Comparison of ENCODE assay signal across 8 cellular contexts in genomic region chr14:90398315-90398811, GRCh38. TPM values are rescaled to one million over a fixed set of nuclear protein-coding genes. Genes with fewer than 3 reads are reported as not detected.
A peak's percentile ranks its signal among the peaks of the same experiment; 100 is the strongest.
DNase-seq lines count a peak whose midpoint lies in the region; ATAC-seq, FAIRE-seq and TF ChIP-seq lines count a peak whose summit lies in the region.

No MANE protein-coding gene starts in this region.

- H3K27me3 ChIP-seq in MG63: no peaks in the 10 kb centered on the region
- H3K27me3 ChIP-seq in bronchial epithelial cell (ENCODE audit: control insufficient read depth, insufficient read depth, low read length): no peaks in the 10 kb centered on the region
- H3K27me3 ChIP-seq in left lung: no peaks in the 10 kb centered on the region

- intact Hi-C loops in left lung (cut with DNase I): no loop called here

- ATAC-seq in GM21515 (IDR thresholded peaks at IDR 0.05; ENCODE audit: unreplicated experiment) (peak; percentile 21), left lung (peak; percentile 1)

- H3K27ac ChIP-seq in left lung: peak overlapping the region; percentile 89 to 96

- H3K9me3 ChIP-seq in MG63: no peaks in the 10 kb centered on the region
- H3K9me3 ChIP-seq in left lung: no peaks in the 10 kb centered on the region

- H3K4me1 ChIP-seq in left lung: peaks cover 25 to 56% of the 10 kb centered on the region in 2 donors

- peaks cover 33% of the 10 kb centered on the region for H3K36me3 ChIP-seq in MG63
- peaks cover 22% of the 10 kb centered on the region for H3K36me3 ChIP-seq in bronchial epithelial cell (ENCODE audit: control insufficient read depth, insufficient read depth, low read length)
- H3K36me3 ChIP-seq in left lung: peaks cover 0 to 36% of the 10 kb centered on the region in 2 donors

- DNase-seq in DMS 273 (lab: John Stamatoyannopoulos, UW; ENCODE audit: unreplicated experiment) (peak; percentile 86), MG63 (peak; percentile 20), bronchial epithelial cell (ENCODE audit: low read depth) (peak; percentile 25), left lung (peak; percentile 57 to 89), HuH-7 (ENCODE audit: low spot score) (no peak)
- peak; percentile 36 to 55 for DNase-seq in stimulated activated CD4-positive, alpha-beta T cell treated with anti-CD3 and anti-CD28 coated beads, Interleukin-4, amount 100 ng/mL, for 4 hours

- TF ChIP-seq CTCF in WI38 (IDR thresholded peaks at IDR 0.05; ENCODE audit: low read depth, low read length) (no peak), bronchial epithelial cell (IDR thresholded peaks at IDR 0.05; ENCODE audit: insufficient read depth, low read length, severe bottlenecking) (no peak), left lung (IDR thresholded peaks at IDR 0.05) (no peak)

- peak overlapping the region; percentile 91 for H3K4me3 ChIP-seq in MG63
- H3K4me3 ChIP-seq in WI38 (ENCODE audit: low read depth, low read length): peak overlapping the region; percentile 93
- peak overlapping the region; percentile 93 for H3K4me3 ChIP-seq in bronchial epithelial cell (ENCODE audit: low read depth, low read length)
- H3K4me3 ChIP-seq in left lung: peak overlapping the region; percentile 95 to 99

- FAIRE-seq in bronchial epithelial cell (lab: Jason Lieb, UNC): no peak

RNA-seq across cellular contexts. Expression of gene CALM1, which starts 1.5 kb away (rescaled TPM):
- 122 and 307 TPM in 2 replicates for total RNA-seq in MG63 (2014; rRNA removed; shearing (Covaris generic); ENCODE audit: low replicate concordance)
- total RNA-seq in bronchial epithelial cell (267 and 1,162 TPM in 2 replicates), left lung (100 to 1,000 TPM; 553 to 556 TPM)
